ENCODE assay signal across 17 cellular contexts in genomic region chr2:55401124-55401523, GRCh38.
"Had no signal": no experiment of that assay in that cellular context is flagged by ENCODE, and none has a peak within 500 bp of the region (broad histone marks: within the 10 kb centered on the region; RNA-seq: fewer than 3 reads in every experiment).

No MANE protein-coding gene starts in this region.

- H3K27me3 ChIP-seq: gastrocnemius medialis, heart right ventricle, neutrophil, ovary, right atrium auricular region, stomach had no signal

- H3K4me3 Mint-ChIP-seq: naive thymus-derived CD4-positive, alpha-beta T cell; nephron progenitor cell had no signal

- ATAC-seq: esophagus mucosa; gastrocnemius medialis; heart right ventricle; naive thymus-derived CD4-positive, alpha-beta T cell had no signal

- H3K36me3 ChIP-seq: neutrophil, ovary, right atrium auricular region had no signal

- H3K9me3 ChIP-seq: gastrocnemius medialis, heart right ventricle, neutrophil, ovary, right atrium auricular region, stomach had no signal

- DNase-seq: cortex of kidney; effector memory CD4-positive, alpha-beta T cell; gastrocnemius medialis; heart right ventricle; hypothalamus; kidney glomerular epithelial cell; naive thymus-derived CD4-positive, alpha-beta T cell; nephron progenitor cell; ovary; small intestine; stimulated activated CD4-positive, alpha-beta T cell treated with anti-CD3 and anti-CD28 coated beads, Interleukin-12 subunit alpha, Interleukin-12 subunit beta, amount 100 ng/mL, for 4 hours; stimulated activated naive CD4-positive, alpha-beta T cell; stomach; trophoblast cell had no signal

- H3K27ac Mint-ChIP-seq: naive thymus-derived CD4-positive, alpha-beta T cell; nephron progenitor cell had no signal

- H3K4me3 ChIP-seq: gastrocnemius medialis, heart right ventricle, ovary, right atrium auricular region, stomach had no signal

- H3K27ac ChIP-seq: gastrocnemius medialis, heart right ventricle, neutrophil, ovary, right atrium auricular region, stomach had no signal

- H3K9me3 Mint-ChIP-seq: nephron progenitor cell had no signal

- H3K4me1 ChIP-seq: gastrocnemius medialis, right atrium auricular region, stomach had no signal

- H3K27me3 Mint-ChIP-seq: naive thymus-derived CD4-positive, alpha-beta T cell had no signal
